In the genomic region with DNA sequence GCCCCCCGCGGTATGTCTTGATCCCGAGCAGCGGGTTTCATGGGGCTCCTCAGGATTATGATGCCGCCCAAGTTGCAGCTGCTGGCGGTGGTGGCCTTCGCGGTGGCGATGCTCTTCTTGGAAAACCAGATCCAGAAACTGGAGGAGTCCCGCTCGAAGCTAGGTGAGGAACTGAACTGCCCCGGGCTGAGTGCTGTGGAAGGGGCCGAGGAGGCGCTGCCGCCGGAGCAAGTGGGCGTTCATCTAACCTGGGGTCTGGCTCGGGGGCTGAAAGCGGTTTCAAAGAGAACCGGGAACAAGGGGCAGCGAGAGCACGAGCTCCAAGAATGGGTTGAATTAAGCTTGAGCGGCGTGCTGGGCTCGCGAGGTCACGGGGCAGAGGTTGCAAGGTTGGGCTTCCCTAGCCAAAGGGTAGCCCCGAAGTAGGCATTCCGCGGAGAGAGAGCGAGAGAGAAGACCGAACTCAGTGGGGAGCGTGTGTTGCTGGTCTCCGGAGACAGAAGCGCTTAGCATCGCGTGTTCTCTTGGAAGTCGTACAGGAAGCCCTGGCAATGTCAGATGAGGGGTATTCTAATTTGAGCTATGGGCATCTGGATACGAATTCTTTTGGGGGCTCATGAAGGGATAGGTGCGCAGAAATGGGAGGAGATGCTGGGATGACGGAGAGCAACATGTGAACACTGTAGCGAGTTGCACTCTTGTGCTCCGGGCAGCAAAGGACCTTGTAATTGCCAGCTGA, we compare ENCODE assay signal across 1 cellular context.
TF ChIP-seq lines count a peak whose summit lies in the region.

No MANE protein-coding gene starts in this region.

TF ChIP-seq in K562, 482 proteins besides CTCF, POLR2A, EP300 and RAD21 (continued from another document and continues in another):
- TF ChIP-seq ZNF316 (IDR thresholded peaks at IDR 0.05) (0 out of 2 replicates have a peak, but pooled peaks have one; percentile 8), ZNF12 (CRISPR knock-in tag; IDR thresholded peaks at IDR 0.05) (no peak), ZNF318 (IDR thresholded peaks at IDR 0.05; ENCODE audit: borderline replicate concordance in 1 of 2, low read depth in 1 of 2) (no peak), SIN3A (IDR thresholded peaks at IDR 0.05; ENCODE audit: borderline replicate concordance in 2 of 2, control insufficient read depth in 1 of 2, low read depth in 2 of 2, low read length in 2 of 2) (peak; percentile 36 to 74; a peak in 1 of 4 replicates), NFIX (CRISPR knock-in tag; IDR thresholded peaks at IDR 0.05; ENCODE audit: low read depth) (no peak), ZNF695 (CRISPR knock-in tag; IDR thresholded peaks at IDR 0.05) (peak; percentile 17; the same call in 1 of the 2 replicates), MYC (IDR thresholded peaks at IDR 0.05; ENCODE audit: low read depth, low read length) (peak; percentile 31), MYC (CRISPR knock-in tag; IDR thresholded peaks at IDR 0.05; ENCODE audit: borderline replicate concordance, low read depth) (no peak), EP400 (IDR thresholded peaks at IDR 0.05) (peak; percentile 10; the same call in 1 of the 2 replicates), CTBP1 (IDR thresholded peaks at IDR 0.05; ENCODE audit: borderline replicate concordance) (peak; percentile 34; the same call in 1 of the 2 replicates), KDM1A (IDR thresholded peaks at IDR 0.05) (peak; percentile 6 to 13; a peak in 2 of 4 replicates), ETS1 (conservative IDR thresholded peaks at IDR 0.05; ENCODE audit: control insufficient read depth, low read depth, low read length) (no peak), ZBTB11 (CRISPR knock-in tag; IDR thresholded peaks at IDR 0.05) (peak in 1 of 3 experiments; percentile 27; a peak in 1 of 6 replicates), SRSF9 (IDR thresholded peaks at IDR 0.05; ENCODE audit: borderline replicate concordance, low read depth, low read length) (no peak), CHD1 (IDR thresholded peaks at IDR 0.05; ENCODE audit: low read length) (no peak), ZNF217 (CRISPR knock-in tag; IDR thresholded peaks at IDR 0.05) (no peak), KAT7 (CRISPR knock-in tag; IDR thresholded peaks at IDR 0.05; ENCODE audit: borderline replicate concordance) (0 out of 2 replicates have a peak, but pooled peaks have one; percentile 87), ETV6 (IDR thresholded peaks at IDR 0.05; ENCODE audit: borderline replicate concordance in 1 of 2, low read depth in 2 of 2, low read length in 1 of 2) (no peak), ETV6 (CRISPR knock-in tag; IDR thresholded peaks at IDR 0.05; ENCODE audit: borderline replicate concordance) (no peak), ARID1B (IDR thresholded peaks at IDR 0.05) (no peak), COPS2 (conservative IDR thresholded peaks at IDR 0.05) (no peak), RFX1 (IDR thresholded peaks at IDR 0.05) (no peak), TSHZ1 (CRISPR knock-in tag; IDR thresholded peaks at IDR 0.05) (no peak), HDAC2 (IDR thresholded peaks at IDR 0.05) (peak; percentile 44; the same call in 1 of the 2 replicates), NR2C2 (CRISPR knock-in tag; IDR thresholded peaks at IDR 0.05) (no peak), NR2C2 (tag; IDR thresholded peaks at IDR 0.05) (peak; percentile 77), L3MBTL2 (IDR thresholded peaks at IDR 0.05) (peak; percentile 48), SMARCE1 (IDR thresholded peaks at IDR 0.05) (peak; percentile 51; the same call in 1 of the 2 replicates), CBX1 (IDR thresholded peaks at IDR 0.05; ENCODE audit: low read depth) (0 out of 2 replicates have a peak, but pooled peaks have one; percentile 5)
- TF ChIP-seq, protein P1, sequence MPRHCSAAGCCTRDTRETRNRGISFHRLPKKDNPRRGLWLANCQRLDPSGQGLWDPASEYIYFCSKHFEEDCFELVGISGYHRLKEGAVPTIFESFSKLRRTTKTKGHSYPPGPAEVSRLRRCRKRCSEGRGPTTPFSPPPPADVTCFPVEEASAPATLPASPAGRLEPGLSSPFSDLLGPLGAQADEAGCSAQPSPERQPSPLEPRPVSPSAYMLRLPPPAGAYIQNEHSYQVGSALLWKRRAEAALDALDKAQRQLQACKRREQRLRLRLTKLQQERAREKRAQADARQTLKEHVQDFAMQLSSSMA (CRISPR knock-in tag; IDR thresholded peaks at IDR 0.05) = no peak
- TF ChIP-seq, protein P2, sequence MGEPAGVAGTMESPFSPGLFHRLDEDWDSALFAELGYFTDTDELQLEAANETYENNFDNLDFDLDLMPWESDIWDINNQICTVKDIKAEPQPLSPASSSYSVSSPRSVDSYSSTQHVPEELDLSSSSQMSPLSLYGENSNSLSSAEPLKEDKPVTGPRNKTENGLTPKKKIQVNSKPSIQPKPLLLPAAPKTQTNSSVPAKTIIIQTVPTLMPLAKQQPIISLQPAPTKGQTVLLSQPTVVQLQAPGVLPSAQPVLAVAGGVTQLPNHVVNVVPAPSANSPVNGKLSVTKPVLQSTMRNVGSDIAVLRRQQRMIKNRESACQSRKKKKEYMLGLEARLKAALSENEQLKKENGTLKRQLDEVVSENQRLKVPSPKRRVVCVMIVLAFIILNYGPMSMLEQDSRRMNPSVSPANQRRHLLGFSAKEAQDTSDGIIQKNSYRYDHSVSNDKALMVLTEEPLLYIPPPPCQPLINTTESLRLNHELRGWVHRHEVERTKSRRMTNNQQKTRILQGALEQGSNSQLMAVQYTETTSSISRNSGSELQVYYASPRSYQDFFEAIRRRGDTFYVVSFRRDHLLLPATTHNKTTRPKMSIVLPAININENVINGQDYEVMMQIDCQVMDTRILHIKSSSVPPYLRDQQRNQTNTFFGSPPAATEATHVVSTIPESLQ (CRISPR knock-in tag; IDR thresholded peaks at IDR 0.05) = no peak
- TF ChIP-seq, protein P3, sequence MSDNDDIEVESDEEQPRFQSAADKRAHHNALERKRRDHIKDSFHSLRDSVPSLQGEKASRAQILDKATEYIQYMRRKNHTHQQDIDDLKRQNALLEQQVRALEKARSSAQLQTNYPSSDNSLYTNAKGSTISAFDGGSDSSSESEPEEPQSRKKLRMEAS (CRISPR knock-in tag; IDR thresholded peaks at IDR 0.05) = 0 out of 2 replicates have a peak, but pooled peaks have one; percentile 34
- TF ChIP-seq, protein P4, sequence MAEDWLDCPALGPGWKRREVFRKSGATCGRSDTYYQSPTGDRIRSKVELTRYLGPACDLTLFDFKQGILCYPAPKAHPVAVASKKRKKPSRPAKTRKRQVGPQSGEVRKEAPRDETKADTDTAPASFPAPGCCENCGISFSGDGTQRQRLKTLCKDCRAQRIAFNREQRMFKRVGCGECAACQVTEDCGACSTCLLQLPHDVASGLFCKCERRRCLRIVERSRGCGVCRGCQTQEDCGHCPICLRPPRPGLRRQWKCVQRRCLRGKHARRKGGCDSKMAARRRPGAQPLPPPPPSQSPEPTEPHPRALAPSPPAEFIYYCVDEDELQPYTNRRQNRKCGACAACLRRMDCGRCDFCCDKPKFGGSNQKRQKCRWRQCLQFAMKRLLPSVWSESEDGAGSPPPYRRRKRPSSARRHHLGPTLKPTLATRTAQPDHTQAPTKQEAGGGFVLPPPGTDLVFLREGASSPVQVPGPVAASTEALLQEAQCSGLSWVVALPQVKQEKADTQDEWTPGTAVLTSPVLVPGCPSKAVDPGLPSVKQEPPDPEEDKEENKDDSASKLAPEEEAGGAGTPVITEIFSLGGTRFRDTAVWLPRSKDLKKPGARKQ (CRISPR knock-in tag; IDR thresholded peaks at IDR 0.05) = no peak
